Comparison of ENCODE assay signal across 23 cellular contexts in genomic region chr2:24517247-24517646, GRCh38. TPM values are rescaled to one million over a fixed set of nuclear protein-coding genes. Genes with fewer than 3 reads are reported as not detected.
DNase-seq lines count a peak whose midpoint lies in the region; ATAC-seq and TF ChIP-seq lines count a peak whose summit lies in the region.
"Had no signal": no experiment of that assay in that cellular context is flagged by ENCODE, and none has a peak within 500 bp of the region (broad histone marks: within the 10 kb centered on the region; RNA-seq: fewer than 3 reads in every experiment).

No MANE protein-coding gene starts in this region.

- H3K27ac Mint-ChIP-seq in effector memory CD8-positive, alpha-beta T cell, result peak overlapping the region; percentile 66 to 85
- peak overlapping the region; percentile 83 for H3K27ac Mint-ChIP-seq in nephron progenitor cell
- H3K27ac Mint-ChIP-seq: activated CD4-positive, alpha-beta memory T cell treated with anti-CD3 and anti-CD28 coated beads for 36 hours; activated T-cell treated with anti-CD3 and anti-CD28 coated beads, Interleukin-2, amount 50 U/mL, for 24 hours; memory B cell had no signal

- H3K27me3 Mint-ChIP-seq in effector memory CD8-positive, alpha-beta T cell, result no peaks in the 10 kb centered on the region
- no peaks in the 10 kb centered on the region for H3K27me3 Mint-ChIP-seq in nephron progenitor cell (ENCODE audit: low read depth, poor library complexity)
- H3K27me3 Mint-ChIP-seq: activated CD4-positive, alpha-beta memory T cell treated with anti-CD3 and anti-CD28 coated beads for 36 hours; activated T-cell treated with anti-CD3 and anti-CD28 coated beads, Interleukin-2, amount 50 U/mL, for 24 hours; CD4-positive, CD25-positive, alpha-beta regulatory T cell; memory B cell; naive B cell had no signal

- H3K27ac ChIP-seq in dorsolateral prefrontal cortex (no peak overlapping the region), foreskin keratinocyte (no peak overlapping the region)
- H3K27ac ChIP-seq: ovary, right lobe of liver, vagina had no signal

- no peaks in the 10 kb centered on the region for H3K4me1 ChIP-seq in foreskin keratinocyte

- H3K4me1 Mint-ChIP-seq in effector memory CD8-positive, alpha-beta T cell (ENCODE audit: low read depth in 2 of 2), result peaks cover 33 to 77% of the 10 kb centered on the region in 2 donors
- H3K4me1 Mint-ChIP-seq in nephron progenitor cell, result peaks cover 19% of the 10 kb centered on the region

- peak overlapping the region; percentile 64 to 70 for H3K4me3 Mint-ChIP-seq in effector memory CD8-positive, alpha-beta T cell
- H3K4me3 Mint-ChIP-seq in nephron progenitor cell, result no peak overlapping the region
- H3K4me3 Mint-ChIP-seq: activated CD4-positive, alpha-beta memory T cell treated with anti-CD3 and anti-CD28 coated beads for 36 hours; activated T-cell treated with anti-CD3 and anti-CD28 coated beads, Interleukin-2, amount 50 U/mL, for 24 hours; memory B cell; naive B cell had no signal

- H3K27me3 ChIP-seq in dorsolateral prefrontal cortex, result no peaks in the 10 kb centered on the region
- no peaks in the 10 kb centered on the region for H3K27me3 ChIP-seq in foreskin keratinocyte
- H3K27me3 ChIP-seq: ovary, right lobe of liver, vagina had no signal

- peaks cover 6% of the 10 kb centered on the region for H3K36me3 Mint-ChIP-seq in effector memory CD8-positive, alpha-beta T cell (ENCODE audit: insufficient read depth)
- peaks cover 6% of the 10 kb centered on the region for H3K36me3 Mint-ChIP-seq in nephron progenitor cell (ENCODE audit: low read depth)
- H3K36me3 Mint-ChIP-seq: activated CD4-positive, alpha-beta memory T cell treated with anti-CD3 and anti-CD28 coated beads for 36 hours; naive B cell had no signal

- TF ChIP-seq CTCF in GM12865 (IDR thresholded peaks at IDR 0.05; ENCODE audit: insufficient read depth, low read depth, low read length, missing control alignments), result no peak
- TF ChIP-seq CTCF in nephron progenitor cell (IDR thresholded peaks at IDR 0.05), result no peak
- TF ChIP-seq CTCF in dorsolateral prefrontal cortex (IDR thresholded peaks at IDR 0.05 in 54 of 56, conservative IDR thresholded peaks at IDR 0.05 in 2 of 56; ENCODE audit: low read depth in 1 of 56, partially characterized antibody in 56 of 56), result no peak
- TF ChIP-seq CTCF in foreskin keratinocyte (conservative IDR thresholded peaks at IDR 0.05), result no peak

- no peaks in the 10 kb centered on the region for H3K9me3 Mint-ChIP-seq in effector memory CD8-positive, alpha-beta T cell
- peaks cover 17% of the 10 kb centered on the region for H3K9me3 Mint-ChIP-seq in nephron progenitor cell
- H3K9me3 Mint-ChIP-seq: memory B cell had no signal

- H3K4me3 ChIP-seq in GM12865 (ENCODE audit: low read depth, low read length) (no peak overlapping the region), dorsolateral prefrontal cortex (no peak overlapping the region)
- H3K4me3 ChIP-seq: ovary, right lobe of liver, vagina had no signal

- intact Hi-C loops in dorsolateral prefrontal cortex (cut with DNase I), result no loop called here

- DNase-seq in GM12865 (ENCODE audit: low read depth) (peak; percentile 25), OCI-M1 (lab: John Stamatoyannopoulos, UW) (peak; percentile 67), nephron progenitor cell (no peak), dorsolateral prefrontal cortex (no peak), NCI-H526 treated with DMSO at 0.1 percent for 48 hours (lab: John Stamatoyannopoulos, UW) (no peak), foreskin keratinocyte (no peak)
- DNase-seq in effector memory CD8-positive, alpha-beta T cell, result peak in 2 of 3 experiments; percentile 9 to 16
- DNase-seq: activated CD4-positive, alpha-beta memory T cell treated with anti-CD3 and anti-CD28 coated beads for 36 hours; activated naive CD4-positive, alpha-beta T cell treated with anti-CD3 and anti-CD28 coated beads, Interleukin-2, amount 50 U/mL, for 16 hours; activated T-cell treated with anti-CD3 and anti-CD28 coated beads, Interleukin-2, amount 50 U/mL, for 24 hours; CD4-positive, CD25-positive, alpha-beta regulatory T cell; DMS 273 treated with DMSO at 0.1 percent for 48 hours; left cardiac atrium; naive B cell; NCI-H1694 treated with DMSO at 0.1 percent for 48 hours; NCI-H748 treated with DMSO at 0.1 percent for 48 hours; ovary; right lobe of liver; stimulated activated CD4-positive, alpha-beta T cell treated with anti-CD3 and anti-CD28 coated beads, Interleukin-15, amount 100 ng/mL, for 24 hours; stimulated activated CD8-positive, alpha-beta memory T cell treated with anti-CD3 and anti-CD28 coated beads, Interleukin-4, amount 100 ng/mL, for 48 hours; substantia nigra had no signal

- ATAC-seq in effector memory CD8-positive, alpha-beta T cell (replicated peaks), result peak; percentile 81
- ATAC-seq in foreskin keratinocyte, result no peak
- ATAC-seq: left cardiac atrium had no signal

RNA-seq across cellular contexts. Expression of gene NCOA1, which starts 26.2 kb away (rescaled TPM):
- total RNA-seq in dorsolateral prefrontal cortex, result 100 to 1,000 TPM in 77 of 120 experiments, 10 to 100 TPM in 43; 72.6 to 141 (median 104) TPM
- total RNA-seq in foreskin keratinocyte, result 5.3 and 6.0 TPM in 2 replicates
- 1.0 and 1.1 TPM in 2 replicates for polyA plus RNA-seq in foreskin keratinocyte

Comparison
In these comparisons a context has a peak if more than half of its experiments do, and no peak if none do; other contexts are left out.
1. DNase-seq: peak in GM12865 (single experiment), OCI-M1 (single experiment) and effector memory CD8-positive, alpha-beta T cell (2 of 3); none in nephron progenitor cell (single experiment), dorsolateral prefrontal cortex (0 of 10), NCI-H526 treated with DMSO at 0.1 percent for 48 hours (single experiment) and foreskin keratinocyte (0 of 2).
2. RNA of gene NCOA1, which starts 26.2 kb away (total RNA-seq): 72.6 to 141 TPM in dorsolateral prefrontal cortex; 5.3 to 6.0 TPM in foreskin keratinocyte; every median in the first group is over 10 times any median in the second.